ENCODE assay signal across 4 cellular contexts in the genomic region with DNA sequence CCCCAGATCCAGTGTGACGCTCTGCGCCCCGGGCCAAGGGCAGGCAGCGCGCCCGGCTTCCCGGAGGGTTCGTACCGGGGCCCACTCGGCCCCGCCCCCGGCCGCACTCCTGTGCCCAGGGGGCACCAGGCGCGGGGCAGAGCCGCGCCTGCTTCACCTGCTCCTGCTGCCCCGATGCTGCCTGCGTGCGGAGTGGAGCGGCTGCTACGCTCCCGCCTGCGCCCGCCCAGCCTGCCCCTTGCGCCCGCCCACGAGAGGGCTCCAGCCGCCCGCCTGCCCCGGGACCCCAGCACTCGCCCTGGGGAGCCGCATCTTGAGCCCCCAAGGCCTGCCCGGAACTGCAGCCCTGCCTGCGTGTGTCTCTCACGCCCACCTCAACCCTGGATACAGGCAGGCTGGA. TPM values are rescaled to one million over a fixed set of nuclear protein-coding genes. Genes with fewer than 3 reads are reported as not detected.
"Had no signal": no experiment of that assay in that cellular context is flagged by ENCODE, and none has a peak within 500 bp of the region (broad histone marks: within the 10 kb centered on the region; RNA-seq: fewer than 3 reads in every experiment).

TSS of gene NPY4R (minus strand) at position 194 of the 400 bp plus-strand sequence. CDS start 3,323 bp downstream, outside the sequence.

RNA-seq across cellular contexts. Expression of gene NPY4R, which starts in this region (rescaled TPM):
- total RNA-seq: activated CD8-positive, alpha-beta T cell treated with anti-CD3 and anti-CD28 coated beads, Interleukin-2, amount 10 ng/mL, durations not matched to agents 7 days and 5 days; activated naive CD8-positive, alpha-beta T cell treated with anti-CD3 and anti-CD28 coated beads, Interleukin-2, amount 10 ng/mL, durations not matched to agents 7 days and 5 days; K562; OCI-LY7 had no signal
